In genomic region chr12:13255792-13256704, GRCh38 we compare ENCODE assay signal across 8 cellular contexts.
DNase-seq lines count a peak whose midpoint lies in the region; ATAC-seq and TF ChIP-seq lines count a peak whose summit lies in the region.

No MANE protein-coding gene starts in this region.

- H3K9me3 ChIP-seq in HUES48 (ENCODE audit: control insufficient read depth, insufficient read depth, low read length) (no peaks in the 10 kb centered on the region), OCI-LY3 (ENCODE audit: insufficient read depth, low read length) (no peaks in the 10 kb centered on the region)

- H2AFZ ChIP-seq in OCI-LY3 (ENCODE audit: low read depth, low read length) = peak overlapping the region; percentile 62

- H3K27me3 ChIP-seq in HUES48 (ENCODE audit: control insufficient read depth, insufficient read depth, low read length) (no peaks in the 10 kb centered on the region), OCI-LY3 (ENCODE audit: low read depth, low read length) (peaks cover 25% of the 10 kb centered on the region)

- no peaks in the 10 kb centered on the region for H4K20me1 ChIP-seq in OCI-LY3 (ENCODE audit: insufficient read depth, low read length)

- peak overlapping the region; percentile 84 for H3K27ac ChIP-seq in HUES48 (ENCODE audit: low read depth, low read length)
- H3K27ac ChIP-seq in OCI-LY3 (ENCODE audit: low read length) = no peak overlapping the region

- ATAC-seq in GM21381 (IDR thresholded peaks at IDR 0.05; ENCODE audit: unreplicated experiment) = peak; percentile 96

- peak overlapping the region; percentile 50 for H3K4me3 ChIP-seq in HUES48 (ENCODE audit: low read depth, low read length)
- H3K4me3 ChIP-seq in OCI-LY3 (ENCODE audit: low read length) = peak overlapping the region; percentile 64

- DNase-seq in COR-L47 (lab: John Stamatoyannopoulos, UW) (peak; percentile 47), activated T-cell treated with anti-CD3 and anti-CD28 coated beads for 24 hours (ENCODE audit: low read depth) (peak; percentile 80), epidermal melanocyte (ENCODE audit: insufficient read length, low spot score) (peak; percentile 89), midbrain (lab: John Stamatoyannopoulos, UW) (peak; percentile 94)
- DNase-seq in stimulated activated CD8-positive, alpha-beta memory T cell treated with anti-CD3 and anti-CD28 coated beads, Interleukin-2, amount 100 ng/mL, for 1 hour (ENCODE audit: low read depth in 2 of 2) = peak; percentile 34 to 49

- H3K4me2 ChIP-seq in OCI-LY3 (ENCODE audit: low read length) = peak overlapping the region; percentile 68

- no peaks in the 10 kb centered on the region for H3K79me2 ChIP-seq in OCI-LY3 (ENCODE audit: low read length)

- peaks cover 27% of the 10 kb centered on the region for H3K4me1 ChIP-seq in HUES48 (ENCODE audit: control insufficient read depth, insufficient read depth, low read length)
- H3K4me1 ChIP-seq in OCI-LY3 (ENCODE audit: low read length) = 0 out of 2 replicates have a peak, but pooled peaks cover 3% of the 10 kb centered on the region

- peak; percentile 96 for TF ChIP-seq CTCF in OCI-LY3 (IDR thresholded peaks at IDR 0.05; ENCODE audit: low read depth, low read length)

- H3K9ac ChIP-seq in HUES48 (ENCODE audit: low read depth, low read length) = peak overlapping the region; percentile 46
- 0 out of 2 replicates have a peak overlapping the region, but pooled peaks have one; percentile 4 for H3K9ac ChIP-seq in OCI-LY3 (ENCODE audit: low read length)

- H3K36me3 ChIP-seq in HUES48 (ENCODE audit: control insufficient read depth, insufficient read depth, low read length) = no peaks in the 10 kb centered on the region
- no peaks in the 10 kb centered on the region for H3K36me3 ChIP-seq in OCI-LY3 (replicated peaks; ENCODE audit: low read depth, low read length)

Comparison
In these comparisons a context has a peak if more than half of its experiments do, and no peak if none do; other contexts are left out.
1. DNase-seq: peak in every context shown above with its lines; median percentile 94 in midbrain; 89 in epidermal melanocyte; 80 in activated T-cell treated with anti-CD3 and anti-CD28 coated beads for 24 hours; 47 in COR-L47; 42 in stimulated activated CD8-positive, alpha-beta memory T cell treated with anti-CD3 and anti-CD28 coated beads, Interleukin-2, amount 100 ng/mL, for 1 hour.